Comparison of ENCODE assay signal across 1 cellular context in genomic region chr16:66961065-66961744, GRCh38.
TF ChIP-seq lines count a peak whose summit lies in the region.

Gene CES3 (plus strand): TSS chr16:66961266. CDS start chr16:66961308, 42 bp downstream.

TF ChIP-seq in HepG2, 621 proteins besides CTCF, POLR2A, EP300 and RAD21 (continued from another document and continues in another):
- TF ChIP-seq, protein P1, sequence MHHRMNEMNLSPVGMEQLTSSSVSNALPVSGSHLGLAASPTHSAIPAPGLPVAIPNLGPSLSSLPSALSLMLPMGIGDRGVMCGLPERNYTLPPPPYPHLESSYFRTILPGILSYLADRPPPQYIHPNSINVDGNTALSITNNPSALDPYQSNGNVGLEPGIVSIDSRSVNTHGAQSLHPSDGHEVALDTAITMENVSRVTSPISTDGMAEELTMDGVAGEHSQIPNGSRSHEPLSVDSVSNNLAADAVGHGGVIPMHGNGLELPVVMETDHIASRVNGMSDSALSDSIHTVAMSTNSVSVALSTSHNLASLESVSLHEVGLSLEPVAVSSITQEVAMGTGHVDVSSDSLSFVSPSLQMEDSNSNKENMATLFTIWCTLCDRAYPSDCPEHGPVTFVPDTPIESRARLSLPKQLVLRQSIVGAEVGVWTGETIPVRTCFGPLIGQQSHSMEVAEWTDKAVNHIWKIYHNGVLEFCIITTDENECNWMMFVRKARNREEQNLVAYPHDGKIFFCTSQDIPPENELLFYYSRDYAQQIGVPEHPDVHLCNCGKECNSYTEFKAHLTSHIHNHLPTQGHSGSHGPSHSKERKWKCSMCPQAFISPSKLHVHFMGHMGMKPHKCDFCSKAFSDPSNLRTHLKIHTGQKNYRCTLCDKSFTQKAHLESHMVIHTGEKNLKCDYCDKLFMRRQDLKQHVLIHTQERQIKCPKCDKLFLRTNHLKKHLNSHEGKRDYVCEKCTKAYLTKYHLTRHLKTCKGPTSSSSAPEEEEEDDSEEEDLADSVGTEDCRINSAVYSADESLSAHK (CRISPR knock-in tag; IDR thresholded peaks at IDR 0.05; ENCODE audit: borderline replicate concordance), result 0 out of 2 replicates have a peak, but pooled peaks have one; percentile 7
- TF ChIP-seq TRIM22 (IDR thresholded peaks at IDR 0.05) (no peak), CCAR2 (optimal IDR thresholded peaks at IDR 0.05; ENCODE audit: low read depth, low read length) (no peak), ZSCAN31 (CRISPR knock-in tag; IDR thresholded peaks at IDR 0.05; ENCODE audit: low read depth) (no peak), CENPX (CRISPR knock-in tag; IDR thresholded peaks at IDR 0.05) (no peak), USF2 (IDR thresholded peaks at IDR 0.05; ENCODE audit: low read depth, low read length) (no peak), USF2 (CRISPR knock-in tag; IDR thresholded peaks at IDR 0.05; ENCODE audit: borderline replicate concordance) (no peak), BRCA1 (CRISPR knock-in tag; IDR thresholded peaks at IDR 0.05) (0 out of 2 replicates have a peak, but pooled peaks have one; percentile 41), YY1 (IDR thresholded peaks at IDR 0.05; ENCODE audit: insufficient read depth, insufficient replicate concordance, low read depth, low read length) (no peak), NPAS2 (CRISPR knock-in tag; IDR thresholded peaks at IDR 0.05; ENCODE audit: borderline replicate concordance) (no peak), ZNF33B (CRISPR knock-in tag; IDR thresholded peaks at IDR 0.05) (0 out of 2 replicates have a peak, but pooled peaks have one; percentile 66), PBX2 (CRISPR knock-in tag; IDR thresholded peaks at IDR 0.05) (no peak), ZNF747 (CRISPR knock-in tag; IDR thresholded peaks at IDR 0.05; ENCODE audit: borderline replicate concordance) (peak; percentile 62; the same call in 1 of the 2 replicates), THAP11 (CRISPR knock-in tag; IDR thresholded peaks at IDR 0.05) (peak; percentile 71; the same call in 1 of the 2 replicates), ZNF264 (CRISPR knock-in tag; IDR thresholded peaks at IDR 0.05) (0 out of 2 replicates have a peak, but pooled peaks have one; percentile 35), GLI4 (CRISPR knock-in tag; IDR thresholded peaks at IDR 0.05; ENCODE audit: borderline replicate concordance) (0 out of 2 replicates have a peak, but pooled peaks have one; percentile 39), ZNF891 (CRISPR knock-in tag; IDR thresholded peaks at IDR 0.05) (0 out of 2 replicates have a peak, but pooled peaks have one; percentile 35), MXI1 (IDR thresholded peaks at IDR 0.05; ENCODE audit: borderline replicate concordance, low read depth, low read length) (0 out of 3 replicates have a peak, but pooled peaks have one; percentile 48), ZNF354B (CRISPR knock-in tag; IDR thresholded peaks at IDR 0.05) (no peak), ZNF124 (CRISPR knock-in tag; IDR thresholded peaks at IDR 0.05) (peak; percentile 42; the same call in 1 of the 2 replicates), MIXL1 (CRISPR knock-in tag; IDR thresholded peaks at IDR 0.05) (peak; percentile 64; the same call in 1 of the 2 replicates), KDM4B (CRISPR knock-in tag; IDR thresholded peaks at IDR 0.05) (0 out of 2 replicates have a peak, but pooled peaks have one; percentile 36), ZNF512B (CRISPR knock-in tag; IDR thresholded peaks at IDR 0.05; ENCODE audit: borderline replicate concordance) (peak; percentile 75; the same call in 1 of the 2 replicates), ZSCAN9 (CRISPR knock-in tag; IDR thresholded peaks at IDR 0.05; ENCODE audit: borderline replicate concordance) (0 out of 2 replicates have a peak, but pooled peaks have one; percentile 46), ZNF326 (CRISPR knock-in tag; IDR thresholded peaks at IDR 0.05; ENCODE audit: borderline replicate concordance) (no peak), MYPOP (CRISPR knock-in tag; IDR thresholded peaks at IDR 0.05) (0 out of 2 replicates have a peak, but pooled peaks have one; percentile 40), FOXC1 (CRISPR knock-in tag; IDR thresholded peaks at IDR 0.05; ENCODE audit: borderline replicate concordance) (peak; percentile 38; the same call in 1 of the 2 replicates), IKZF5 (CRISPR knock-in tag; IDR thresholded peaks at IDR 0.05) (peak; percentile 64; the same call in 1 of the 2 replicates), HNRNPL (IDR thresholded peaks at IDR 0.05; ENCODE audit: low read depth, low read length) (0 out of 2 replicates have a peak, but pooled peaks have one; percentile 27), CERS6 (CRISPR knock-in tag; IDR thresholded peaks at IDR 0.05) (no peak), ZBTB33 (CRISPR knock-in tag; IDR thresholded peaks at IDR 0.05) (no peak), ZNF550 (CRISPR knock-in tag; IDR thresholded peaks at IDR 0.05; ENCODE audit: borderline replicate concordance) (no peak), ZNF30 (CRISPR knock-in tag; IDR thresholded peaks at IDR 0.05) (no peak)
- TF ChIP-seq, protein P2, sequence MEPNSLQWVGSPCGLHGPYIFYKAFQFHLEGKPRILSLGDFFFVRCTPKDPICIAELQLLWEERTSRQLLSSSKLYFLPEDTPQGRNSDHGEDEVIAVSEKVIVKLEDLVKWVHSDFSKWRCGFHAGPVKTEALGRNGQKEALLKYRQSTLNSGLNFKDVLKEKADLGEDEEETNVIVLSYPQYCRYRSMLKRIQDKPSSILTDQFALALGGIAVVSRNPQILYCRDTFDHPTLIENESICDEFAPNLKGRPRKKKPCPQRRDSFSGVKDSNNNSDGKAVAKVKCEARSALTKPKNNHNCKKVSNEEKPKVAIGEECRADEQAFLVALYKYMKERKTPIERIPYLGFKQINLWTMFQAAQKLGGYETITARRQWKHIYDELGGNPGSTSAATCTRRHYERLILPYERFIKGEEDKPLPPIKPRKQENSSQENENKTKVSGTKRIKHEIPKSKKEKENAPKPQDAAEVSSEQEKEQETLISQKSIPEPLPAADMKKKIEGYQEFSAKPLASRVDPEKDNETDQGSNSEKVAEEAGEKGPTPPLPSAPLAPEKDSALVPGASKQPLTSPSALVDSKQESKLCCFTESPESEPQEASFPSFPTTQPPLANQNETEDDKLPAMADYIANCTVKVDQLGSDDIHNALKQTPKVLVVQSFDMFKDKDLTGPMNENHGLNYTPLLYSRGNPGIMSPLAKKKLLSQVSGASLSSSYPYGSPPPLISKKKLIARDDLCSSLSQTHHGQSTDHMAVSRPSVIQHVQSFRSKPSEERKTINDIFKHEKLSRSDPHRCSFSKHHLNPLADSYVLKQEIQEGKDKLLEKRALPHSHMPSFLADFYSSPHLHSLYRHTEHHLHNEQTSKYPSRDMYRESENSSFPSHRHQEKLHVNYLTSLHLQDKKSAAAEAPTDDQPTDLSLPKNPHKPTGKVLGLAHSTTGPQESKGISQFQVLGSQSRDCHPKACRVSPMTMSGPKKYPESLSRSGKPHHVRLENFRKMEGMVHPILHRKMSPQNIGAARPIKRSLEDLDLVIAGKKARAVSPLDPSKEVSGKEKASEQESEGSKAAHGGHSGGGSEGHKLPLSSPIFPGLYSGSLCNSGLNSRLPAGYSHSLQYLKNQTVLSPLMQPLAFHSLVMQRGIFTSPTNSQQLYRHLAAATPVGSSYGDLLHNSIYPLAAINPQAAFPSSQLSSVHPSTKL (CRISPR knock-in tag; IDR thresholded peaks at IDR 0.05), result peak; percentile 42
- TF ChIP-seq, protein P3, sequence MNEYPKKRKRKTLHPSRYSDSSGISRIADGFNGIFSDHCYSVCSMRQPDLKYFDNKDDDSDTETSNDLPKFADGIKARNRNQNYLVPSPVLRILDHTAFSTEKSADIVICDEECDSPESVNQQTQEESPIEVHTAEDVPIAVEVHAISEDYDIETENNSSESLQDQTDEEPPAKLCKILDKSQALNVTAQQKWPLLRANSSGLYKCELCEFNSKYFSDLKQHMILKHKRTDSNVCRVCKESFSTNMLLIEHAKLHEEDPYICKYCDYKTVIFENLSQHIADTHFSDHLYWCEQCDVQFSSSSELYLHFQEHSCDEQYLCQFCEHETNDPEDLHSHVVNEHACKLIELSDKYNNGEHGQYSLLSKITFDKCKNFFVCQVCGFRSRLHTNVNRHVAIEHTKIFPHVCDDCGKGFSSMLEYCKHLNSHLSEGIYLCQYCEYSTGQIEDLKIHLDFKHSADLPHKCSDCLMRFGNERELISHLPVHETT (CRISPR knock-in tag; conservative IDR thresholded peaks at IDR 0.05), result 0 out of 2 replicates have a peak, but pooled peaks have one; percentile 16
